8 cellular contexts compared by ENCODE assay signal in genomic region chr7:135662373-135663114, GRCh38.
DNase-seq lines count a peak whose midpoint lies in the region; ATAC-seq, FAIRE-seq and TF ChIP-seq lines count a peak whose summit lies in the region.

STMP1 (plus strand) TSS chr7:135662514.

- no peaks in the 10 kb centered on the region for H3K27me3 ChIP-seq in BLaER1

- DNase-seq in GM19239 (ENCODE audit: insufficient read length, low spot score) (peak; percentile 87), NCI-H510A treated with DMSO at 0.1 percent for 48 hours (lab: John Stamatoyannopoulos, UW) (peak; percentile 64), choroid plexus epithelial cell (ENCODE audit: low read depth) (peak; percentile 97), kidney tubule cell (ENCODE audit: low spot score) (peak; percentile 94)
- DNase-seq in activated CD4-positive, alpha-beta T cell treated with anti-CD3 and anti-CD28 coated beads for 4 hours, result peak; percentile 97 to 98
- peak; percentile 89 to 97 for DNase-seq in stimulated activated CD4-positive, alpha-beta T cell treated with anti-CD3 and anti-CD28 coated beads, Interleukin-1b, Interleukin-23, amount 100 ng/mL, for 1 hour (ENCODE audit: low read depth in 2 of 2)

- TF ChIP-seq CTCF in choroid plexus epithelial cell (conservative IDR thresholded peaks at IDR 0.05; ENCODE audit: low read depth, low read length), result peak; percentile 71

- ATAC-seq in HG03442 (IDR thresholded peaks at IDR 0.05; ENCODE audit: unreplicated experiment), result peak; percentile 87

- no peaks in the 10 kb centered on the region for H3K9me3 ChIP-seq in BLaER1

- H3K4me1 ChIP-seq in BLaER1, result peaks cover 28% of the 10 kb centered on the region

- peak within 1 kb of the TSS; percentile 86 for H3K27ac ChIP-seq in BLaER1

- peaks cover 8% of the 10 kb centered on the region; the same call in 1 of the 2 replicates for H3K36me3 ChIP-seq in BLaER1

- H3K4me2 ChIP-seq in BLaER1, result peak within 1 kb of the TSS; percentile 91

- H3K4me3 ChIP-seq in BLaER1 (peak within 1 kb of the TSS; percentile 93), choroid plexus epithelial cell (ENCODE audit: low read depth, low read length) (peak within 1 kb of the TSS; percentile 99)

- no peaks in the 10 kb centered on the region; the same call in 1 of the 2 replicates for H4K20me1 ChIP-seq in BLaER1

- peak within 1 kb of the TSS; percentile 88 for H3K9ac ChIP-seq in BLaER1

- FAIRE-seq in GM19239 (lab: Jason Lieb, UNC), result peak; percentile 92

Comparison
In these comparisons a context has a peak if more than half of its experiments do, and no peak if none do; other contexts are left out.
1. Peak in every context shown above with its lines: DNase-seq, ATAC-seq, H3K4me3 ChIP-seq and H3K27ac ChIP-seq.